20 cellular contexts compared by ENCODE assay signal in the genomic region with DNA sequence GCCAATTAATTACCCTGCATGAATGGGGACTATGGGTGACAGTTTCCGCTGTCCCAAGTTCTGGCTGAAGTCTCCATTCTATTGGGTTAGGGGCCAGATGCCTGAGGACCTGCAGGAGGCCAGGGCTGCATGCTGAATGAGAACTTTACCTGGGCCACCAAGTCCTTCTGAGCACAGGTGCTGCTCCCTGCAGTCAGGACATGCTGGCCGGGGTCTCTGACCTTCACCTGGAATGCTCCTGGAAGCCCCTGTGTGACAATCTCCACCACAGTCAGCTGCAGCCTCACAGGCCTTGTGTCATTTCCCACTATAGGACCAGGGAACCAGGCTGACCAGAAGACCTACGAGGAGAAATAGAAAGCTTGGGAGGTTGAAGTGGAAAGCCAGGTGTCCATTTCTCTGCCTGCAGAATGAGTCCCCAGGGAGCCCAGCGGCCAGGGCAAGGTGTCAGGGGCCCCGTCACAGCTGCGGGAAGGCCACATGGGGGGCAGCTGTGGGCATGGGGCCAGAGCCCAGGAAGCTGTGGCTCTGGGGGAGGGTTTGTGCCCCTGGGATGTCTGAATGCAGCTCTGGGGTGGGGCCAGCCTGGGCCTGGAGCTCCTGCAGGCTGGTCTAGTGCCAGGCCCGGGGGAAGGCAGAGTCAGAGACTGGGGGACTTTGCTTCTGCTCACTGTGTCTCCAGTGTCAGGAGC. TPM values are rescaled to one million over a fixed set of nuclear protein-coding genes. Genes with fewer than 3 reads are reported as not detected.
"Had no signal": no experiment of that assay in that cellular context is flagged by ENCODE, and none has a peak within 500 bp of the region (broad histone marks: within the 10 kb centered on the region; RNA-seq: fewer than 3 reads in every experiment).

No MANE protein-coding gene starts in this region.

- DNase-seq: activated naive CD4-positive, alpha-beta T cell treated with anti-CD3 and anti-CD28 coated beads, Interleukin-2, amount 10 ng/mL, durations not matched to agents 7 days and 5 days; activated T-cell treated with anti-CD3 and anti-CD28 coated beads, Interleukin-2, amount 50 U/mL, for 1 hour; effector memory CD4-positive, alpha-beta T cell; foreskin melanocyte; immature natural killer cell; mesendoderm; occipital lobe; right cardiac atrium; stimulated activated CD4-positive, alpha-beta T cell treated with anti-CD3 and anti-CD28 coated beads, Interleukin-15, amount 100 ng/mL, for 24 hours; stimulated activated CD4-positive, alpha-beta T cell treated with anti-CD3 and anti-CD28 coated beads, Interleukin-4, amount 100 ng/mL, for 4 hours; stimulated activated CD8-positive, alpha-beta memory T cell treated with anti-CD3 and anti-CD28 coated beads, Interleukin-4, amount 100 ng/mL, for 48 hours; stimulated activated naive CD8-positive, alpha-beta T cell treated with anti-CD3 and anti-CD28 coated beads, Interleukin-15, Interleukin-2, amounts not matched to agents 100 U/mL and 50 U/mL, for 24 hours; transverse colon had no signal

- H3K27ac ChIP-seq: prostate gland, skin epidermis, transverse colon, vagina had no signal

- H3K27ac Mint-ChIP-seq: activated naive CD4-positive, alpha-beta T cell treated with anti-CD3 and anti-CD28 coated beads, Interleukin-2, amount 10 ng/mL, durations not matched to agents 7 days and 5 days; activated T-helper 2 cell treated with anti-CD3 and anti-CD28 coated beads, Interferon-gamma antibody, Interleukin-2, Interleukin-4, amounts not matched to agents 10 μg/mL and 5 μg/mL and 100 μg/mL, durations not matched to agents 14 hours and 24 hours and 36 hours; dendritic cell treated with granulocyte-macrophage colony-stimulating factor and Interleukin-4, amounts not matched to agents 40 ng/mL and 50 ng/mL, for 4 days; immature natural killer cell; nephron had no signal

- H3K36me3 ChIP-seq: prostate gland, transverse colon, vagina had no signal

- H3K4me1 ChIP-seq: prostate gland had no signal

- H3K9me3 ChIP-seq: prostate gland had no signal

- H3K27me3 ChIP-seq: transverse colon, vagina had no signal

- ATAC-seq: right cardiac atrium; stimulated activated naive CD8-positive, alpha-beta T cell treated with anti-CD3 and anti-CD28 coated beads, Interleukin-15, Interleukin-2, amounts not matched to agents 100 U/mL and 50 U/mL, for 24 hours had no signal

- H3K4me3 Mint-ChIP-seq: activated naive CD4-positive, alpha-beta T cell treated with anti-CD3 and anti-CD28 coated beads, Interleukin-2, amount 10 ng/mL, durations not matched to agents 7 days and 5 days; dendritic cell treated with granulocyte-macrophage colony-stimulating factor and Interleukin-4, amounts not matched to agents 40 ng/mL and 50 ng/mL, for 4 days; immature natural killer cell; nephron had no signal

- H3K4me3 ChIP-seq: prostate gland, skin epidermis, transverse colon, vagina had no signal

RNA-seq across cellular contexts. Expression of gene GIMAP8, which starts 5.6 kb away (rescaled TPM):
- total RNA-seq: astrocyte had no signal
